9 cellular contexts compared by ENCODE assay signal in the genomic region with DNA sequence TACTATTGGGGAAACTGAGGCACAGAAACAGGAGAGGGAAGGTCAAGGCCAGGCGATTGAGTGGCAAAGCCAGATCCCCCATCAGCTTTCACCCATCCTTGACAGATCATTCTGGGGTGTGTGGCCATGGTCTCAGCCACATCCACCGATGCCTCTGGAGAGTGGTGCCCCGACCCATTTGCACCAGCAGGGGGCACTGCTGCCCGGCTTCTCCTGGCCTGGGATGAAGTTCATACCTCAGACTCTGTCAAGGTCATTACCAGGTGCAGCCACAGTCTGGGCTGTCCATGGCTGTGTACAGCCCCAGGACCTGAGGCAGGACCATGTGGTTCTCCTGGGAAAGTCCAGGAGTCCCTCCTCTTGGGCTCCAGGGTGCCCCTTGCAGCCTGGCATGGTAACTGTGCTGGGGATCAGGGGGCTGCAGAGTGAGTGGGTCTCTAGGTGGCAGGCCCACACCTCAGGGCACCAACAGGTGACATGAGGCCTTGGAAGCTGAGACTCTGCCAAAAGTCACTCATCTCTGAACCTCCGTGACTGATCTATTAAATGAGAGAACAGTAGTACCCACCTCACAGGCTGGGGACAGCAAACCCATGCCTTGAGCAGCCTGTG.
DNase-seq lines count a peak whose midpoint lies in the region; ATAC-seq and TF ChIP-seq lines count a peak whose summit lies in the region.
"Had no signal": no experiment of that assay in that cellular context is flagged by ENCODE, and none has a peak within 500 bp of the region (broad histone marks: within the 10 kb centered on the region; RNA-seq: fewer than 3 reads in every experiment).

No MANE protein-coding gene starts in this region.

- no peaks in the 10 kb centered on the region for H3K36me3 Mint-ChIP-seq in activated naive CD4-positive, alpha-beta T cell treated with anti-CD3 and anti-CD28 coated beads, Interleukin-2, amount 10 ng/mL, durations not matched to agents 7 days and 5 days
- H3K36me3 Mint-ChIP-seq: activated naive CD8-positive, alpha-beta T cell had no signal

- no peaks in the 10 kb centered on the region for H3K79me2 ChIP-seq in SK-N-SH (ENCODE audit: insufficient read depth)

- H3K27me3 ChIP-seq in SK-N-SH (ENCODE audit: insufficient read depth) (no peaks in the 10 kb centered on the region), heart right ventricle (no peaks in the 10 kb centered on the region), sigmoid colon (no peaks in the 10 kb centered on the region)

- 4% methylated on average over 4 of the region's 5 CpGs for WGBS in SK-N-SH (ENCODE audit: low lambda C conversion rate)
- WGBS in heart right ventricle, 2 donors, result 26 to 29% methylated on average over 5 of the region's 5 CpGs
- 17 to 20% methylated on average over 5 of the region's 5 CpGs for WGBS in sigmoid colon, 2 donors

- no peak overlapping the region for H3K4me3 Mint-ChIP-seq in activated naive CD4-positive, alpha-beta T cell treated with anti-CD3 and anti-CD28 coated beads, Interleukin-2, amount 10 ng/mL, durations not matched to agents 7 days and 5 days
- H3K4me3 Mint-ChIP-seq: activated naive CD8-positive, alpha-beta T cell had no signal

- H3K4me3 ChIP-seq in SK-N-SH (ENCODE audit: low read depth in 2 of 2, low read length in 1 of 2), result peak overlapping the region in 1 of 2 experiments; percentile 33; a peak in 1 of 4 replicates
- no peak overlapping the region for H3K4me3 ChIP-seq in heart right ventricle
- no peak overlapping the region for H3K4me3 ChIP-seq in sigmoid colon

- H3K27ac Mint-ChIP-seq in activated naive CD4-positive, alpha-beta T cell treated with anti-CD3 and anti-CD28 coated beads, Interleukin-2, amount 10 ng/mL, durations not matched to agents 7 days and 5 days, result no peak overlapping the region
- H3K27ac Mint-ChIP-seq: activated naive CD8-positive, alpha-beta T cell had no signal

- H3K27ac ChIP-seq in SK-N-SH (ENCODE audit: low read depth in 2 of 2, low read length in 1 of 2), result peak overlapping the region in 1 of 2 experiments; percentile 100; a peak in 2 of 4 replicates
- no peak overlapping the region for H3K27ac ChIP-seq in heart right ventricle
- no peak overlapping the region for H3K27ac ChIP-seq in sigmoid colon

- peak; percentile 69 for ATAC-seq in HG03432 (IDR thresholded peaks at IDR 0.05; ENCODE audit: unreplicated experiment)
- ATAC-seq in heart right ventricle, result peak; percentile 78 to 90 (median 82)

- H3K4me2 ChIP-seq in SK-N-SH, result no peak overlapping the region

- intact Hi-C loops in heart right ventricle (cut with DNase I), result loop anchor here (1.0 to 5.0 kb wide), 6 partner anchors 101 to 109 kb away; no protein-coding TSS in a partner anchor
- intact Hi-C loops in sigmoid colon (cut with DNase I), result loop anchor here (1.0 kb wide), 1 partner anchor 106 kb away; no protein-coding TSS in a partner anchor

- H3K9ac ChIP-seq in SK-N-SH, result no peak overlapping the region

- no peaks in the 10 kb centered on the region for H3K4me1 Mint-ChIP-seq in activated naive CD4-positive, alpha-beta T cell treated with anti-CD3 and anti-CD28 coated beads, Interleukin-2, amount 10 ng/mL, durations not matched to agents 7 days and 5 days

- H3K9me3 Mint-ChIP-seq in activated naive CD4-positive, alpha-beta T cell treated with anti-CD3 and anti-CD28 coated beads, Interleukin-2, amount 10 ng/mL, durations not matched to agents 7 days and 5 days, result no peaks in the 10 kb centered on the region

- no peaks in the 10 kb centered on the region for H3F3A ChIP-seq in SK-N-SH (replicated peaks; ENCODE audit: insufficient read depth)

- H3K4me1 ChIP-seq in SK-N-SH (ENCODE audit: control insufficient read depth in 1 of 2, insufficient read depth in 2 of 2, low read depth in 1 of 2, low read length in 1 of 2) (peaks cover 0 to 97% of the 10 kb centered on the region in 2 experiments; a peak in 2 of 4 replicates), heart right ventricle (peaks cover 0 to 14% (median 0%) of the 10 kb centered on the region in 9 donors), sigmoid colon (no peaks in the 10 kb centered on the region)

- peak; percentile 85 for TF ChIP-seq RAD21 in SK-N-SH (IDR thresholded peaks at IDR 0.05; ENCODE audit: low read length)

- TF ChIP-seq CTCF in SK-N-SH (IDR thresholded peaks at IDR 0.05) (peak; percentile 84), heart right ventricle (IDR thresholded peaks at IDR 0.05) (peak; percentile 81 to 94 (median 86)), sigmoid colon (IDR thresholded peaks at IDR 0.05) (peak; percentile 36 to 69 (median 46))

- POLR2A ChIA-PET in SK-N-SH (lab: Yijun Ruan, JAX), result interaction anchor here (0.9 to 1.8 kb wide), 2 partner anchors 86 to 99 kb away, joined by 3 to 4 read pairs; a partner anchor contains a TSS

- H3K9me2 ChIP-seq in SK-N-SH, result no peaks in the 10 kb centered on the region

- CTCF ChIA-PET in SK-N-SH (lab: Yijun Ruan, JAX), result interaction anchor here (0.6 to 23.2 kb wide), 49 partner anchors 8 to 179 kb away, joined by 3 to 499 read pairs (median 4); no protein-coding TSS in a partner anchor
- CTCF ChIA-PET in activated naive CD4-positive, alpha-beta T cell treated with anti-CD3 and anti-CD28 coated beads, Interleukin-2, amount 10 ng/mL, durations not matched to agents 7 days and 5 days (lab: Charles Lee), result interaction anchor here (0.7 to 9.0 kb wide), 8 partner anchors 11 to 177 kb away, joined by 3 to 90 read pairs (median 6); a partner anchor contains a TSS

- peaks cover 50% of the 10 kb centered on the region for H3K27me3 Mint-ChIP-seq in activated naive CD4-positive, alpha-beta T cell treated with anti-CD3 and anti-CD28 coated beads, Interleukin-2, amount 10 ng/mL, durations not matched to agents 7 days and 5 days
- H3K27me3 Mint-ChIP-seq: activated naive CD8-positive, alpha-beta T cell had no signal

- H4K20me1 ChIP-seq in SK-N-SH (ENCODE audit: insufficient read depth), result no peaks in the 10 kb centered on the region

- H3K36me3 ChIP-seq in SK-N-SH (replicated peaks in 1 of 2; ENCODE audit: control insufficient read depth in 1 of 2, insufficient read depth in 2 of 2, low read length in 1 of 2) (no peaks in the 10 kb centered on the region), heart right ventricle (no peaks in the 10 kb centered on the region), sigmoid colon (no peaks in the 10 kb centered on the region)

- H2AFZ ChIP-seq in SK-N-SH (ENCODE audit: low read depth), result no peak overlapping the region

- TF ChIP-seq EP300 in SK-N-SH (IDR thresholded peaks at IDR 0.05; ENCODE audit: borderline replicate concordance in 1 of 2, low read depth in 1 of 2, low read length in 1 of 2), result no peak
- TF ChIP-seq EP300 in sigmoid colon (IDR thresholded peaks at IDR 0.05), result no peak

- no peak for TF ChIP-seq POLR2A in sigmoid colon (IDR thresholded peaks at IDR 0.05)

- H3K9me3 ChIP-seq in SK-N-SH, result no peaks in the 10 kb centered on the region
- H3K9me3 ChIP-seq in heart right ventricle, result no peaks in the 10 kb centered on the region
- H3K9me3 ChIP-seq in sigmoid colon, result no peaks in the 10 kb centered on the region

- DNase-seq in DMS79 (lab: John Stamatoyannopoulos, UW), result peak; percentile 13
- peak; percentile 85 for DNase-seq in SK-N-SH
- DNase-seq in activated naive CD4-positive, alpha-beta T cell treated with anti-CD3 and anti-CD28 coated beads, Interleukin-2, amount 10 ng/mL, durations not matched to agents 7 days and 5 days, result peak; percentile 88
- peak; percentile 58 to 74 for DNase-seq in heart right ventricle
- DNase-seq in sigmoid colon, result no peak
- DNase-seq in mesenteric fat pad (ENCODE audit: low spot score), result no peak
- DNase-seq in SW 1271 (lab: John Stamatoyannopoulos, UW), result no peak

TF ChIP-seq in SK-N-SH, 30 proteins besides CTCF, POLR2A, EP300 and RAD21:
- TF ChIP-seq GABPA (IDR thresholded peaks at IDR 0.05; ENCODE audit: low read depth) (no peak), SMC3 (IDR thresholded peaks at IDR 0.05; ENCODE audit: low read depth, low read length) (peak; percentile 78; the same call in 1 of the 2 replicates)
- TF ChIP-seq, protein P1, sequence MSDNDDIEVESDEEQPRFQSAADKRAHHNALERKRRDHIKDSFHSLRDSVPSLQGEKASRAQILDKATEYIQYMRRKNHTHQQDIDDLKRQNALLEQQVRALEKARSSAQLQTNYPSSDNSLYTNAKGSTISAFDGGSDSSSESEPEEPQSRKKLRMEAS (IDR thresholded peaks at IDR 0.05; ENCODE audit: low read depth), result no peak

Comparison
In these comparisons a context has a peak if more than half of its experiments do, and no peak if none do; other contexts are left out.
1. DNase-seq: peak in DMS79 (single experiment), SK-N-SH (single experiment), activated naive CD4-positive, alpha-beta T cell treated with anti-CD3 and anti-CD28 coated beads, Interleukin-2, amount 10 ng/mL, durations not matched to agents 7 days and 5 days (single experiment) and heart right ventricle (2 of 2); none in sigmoid colon (single experiment), mesenteric fat pad (single experiment) and SW 1271 (0 of 2).
2. Peak in every context shown above with its lines, with median percentiles within 50 percentile points of each other: CTCF ChIP-seq.